12 cellular contexts compared by ENCODE assay signal in the genomic region with DNA sequence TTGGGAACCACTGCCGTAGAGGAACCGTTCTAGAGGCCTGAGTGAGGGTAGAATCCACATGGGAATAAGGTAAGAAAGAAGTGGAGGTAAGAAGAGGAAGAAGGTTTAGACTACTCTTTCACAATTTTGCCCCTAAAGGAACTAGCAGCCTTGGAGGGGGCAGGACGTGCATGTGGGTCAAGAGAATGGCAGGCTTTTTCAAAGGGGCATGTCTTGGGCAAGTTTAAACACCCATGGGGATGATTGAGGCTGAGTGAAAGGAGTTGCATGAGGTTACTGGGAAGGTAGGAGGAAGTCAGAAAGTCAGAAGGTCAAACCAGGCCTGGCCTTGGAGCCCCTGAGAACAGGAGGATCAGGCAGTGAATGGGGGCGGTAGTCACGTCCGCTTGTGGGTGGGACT.
A peak's percentile ranks its signal among the peaks of the same experiment; 100 is the strongest.
DNase-seq lines count a peak whose midpoint lies in the region; ATAC-seq and TF ChIP-seq lines count a peak whose summit lies in the region.
"Had no signal": no experiment of that assay in that cellular context is flagged by ENCODE, and none has a peak within 500 bp of the region (broad histone marks: within the 10 kb centered on the region; RNA-seq: fewer than 3 reads in every experiment).

No MANE protein-coding gene starts in this region.

- ATAC-seq in stimulated activated naive CD8-positive, alpha-beta T cell treated with anti-CD3 and anti-CD28 coated beads, Interleukin-15, Interleukin-2, amounts not matched to agents 100 U/mL and 50 U/mL, for 24 hours, result no peak

- no peak overlapping the region for H3K4me2 ChIP-seq in SU-DHL-6 (ENCODE audit: low read depth, low read length, poor library complexity, severe bottlenecking)

- H3K4me3 Mint-ChIP-seq in stimulated activated naive CD8-positive, alpha-beta T cell treated with anti-CD3 and anti-CD28 coated beads, Interleukin-15, Interleukin-2, amounts not matched to agents 100 ng/mL and 50 ng/mL, for 24 hours, result no peak overlapping the region

- no peak overlapping the region for H3K9ac ChIP-seq in SU-DHL-6 (ENCODE audit: low read length)

- no peaks in the 10 kb centered on the region for H3K27me3 Mint-ChIP-seq in stimulated activated naive CD8-positive, alpha-beta T cell treated with anti-CD3 and anti-CD28 coated beads, Interleukin-15, Interleukin-2, amounts not matched to agents 100 ng/mL and 50 ng/mL, for 24 hours

- no peak for DNase-seq in stimulated activated naive CD8-positive, alpha-beta T cell treated with anti-CD3 and anti-CD28 coated beads, Interleukin-15, Interleukin-2, amounts not matched to agents 100 U/mL and 50 U/mL, for 24 hours
- DNase-seq in epithelial cell of esophagus (ENCODE audit: low read depth) (peak; percentile 61), OCI-M1 (lab: John Stamatoyannopoulos, UW) (no peak), NCI-H774 (lab: John Stamatoyannopoulos, UW) (no peak), DMS114 treated with DMSO at 0.1 percent for 48 hours (lab: John Stamatoyannopoulos, UW; ENCODE audit: unreplicated experiment) (no peak)
- DNase-seq in stimulated activated CD8-positive, alpha-beta memory T cell treated with anti-CD3 and anti-CD28 coated beads, Interleukin-4, amount 100 ng/mL, for 48 hours, result no peak
- DNase-seq: activated gamma-delta T cell, BE2C, colonic mucosa, kidney had no signal

- peaks cover 14% of the 10 kb centered on the region for H3F3A ChIP-seq in SU-DHL-6 (ENCODE audit: insufficient read depth)

- H3K9me3 ChIP-seq in SU-DHL-6 (ENCODE audit: insufficient read depth, low read length), result no peaks in the 10 kb centered on the region
- H3K9me3 ChIP-seq: BE2C, colonic mucosa had no signal

- no peaks in the 10 kb centered on the region for H3K9me3 Mint-ChIP-seq in stimulated activated naive CD8-positive, alpha-beta T cell treated with anti-CD3 and anti-CD28 coated beads, Interleukin-15, Interleukin-2, amounts not matched to agents 100 ng/mL and 50 ng/mL, for 24 hours

- H3K4me1 Mint-ChIP-seq in stimulated activated naive CD8-positive, alpha-beta T cell treated with anti-CD3 and anti-CD28 coated beads, Interleukin-15, Interleukin-2, amounts not matched to agents 100 ng/mL and 50 ng/mL, for 24 hours (ENCODE audit: low read depth), result peaks cover 57% of the 10 kb centered on the region

- no peak overlapping the region for H2AFZ ChIP-seq in SU-DHL-6 (ENCODE audit: low read depth, low read length, severe bottlenecking)

- peak overlapping the region; percentile 61 for H3K27ac Mint-ChIP-seq in stimulated activated naive CD8-positive, alpha-beta T cell treated with anti-CD3 and anti-CD28 coated beads, Interleukin-15, Interleukin-2, amounts not matched to agents 100 ng/mL and 50 ng/mL, for 24 hours

- peak overlapping the region; percentile 21; the same call in 1 of the 2 replicates for H3K27ac ChIP-seq in SU-DHL-6 (ENCODE audit: low read depth, low read length)

- H3K79me2 ChIP-seq in SU-DHL-6 (ENCODE audit: insufficient read depth, low read length), result peaks cover 14% of the 10 kb centered on the region; the same call in 1 of the 2 replicates

- H3K4me3 ChIP-seq in SU-DHL-6 (ENCODE audit: insufficient read depth, low read length, poor library complexity, severe bottlenecking) (no peak overlapping the region), epithelial cell of esophagus (ENCODE audit: low read length) (no peak overlapping the region)
- H3K4me3 ChIP-seq: colonic mucosa had no signal

- no peak for TF ChIP-seq CTCF in SU-DHL-6 (IDR thresholded peaks at IDR 0.05; ENCODE audit: insufficient read depth, low read length, poor library complexity, severe bottlenecking)
- no peak for TF ChIP-seq CTCF in epithelial cell of esophagus (IDR thresholded peaks at IDR 0.05; ENCODE audit: insufficient read depth, low read depth, low read length, missing control alignments)

- H3K9me2 ChIP-seq in SU-DHL-6 (replicated peaks; ENCODE audit: insufficient read depth, low read length), result no peaks in the 10 kb centered on the region

- H4K20me1 ChIP-seq in SU-DHL-6 (ENCODE audit: low read depth, low read length), result no peaks in the 10 kb centered on the region

- H3K36me3 ChIP-seq in SU-DHL-6 (ENCODE audit: low read length), result no peaks in the 10 kb centered on the region
- H3K36me3 ChIP-seq: BE2C, colonic mucosa had no signal

- H3K36me3 Mint-ChIP-seq in stimulated activated naive CD8-positive, alpha-beta T cell treated with anti-CD3 and anti-CD28 coated beads, Interleukin-15, Interleukin-2, amounts not matched to agents 100 ng/mL and 50 ng/mL, for 24 hours (ENCODE audit: low read depth), result peaks cover 13% of the 10 kb centered on the region

- H3K27me3 ChIP-seq in SU-DHL-6 (ENCODE audit: low read length), result no peaks in the 10 kb centered on the region
- H3K27me3 ChIP-seq: BE2C, colonic mucosa had no signal
